ENCODE assay signal across 22 cellular contexts in genomic region chr1:166410083-166410385, GRCh38.
DNase-seq lines count a peak whose midpoint lies in the region; ATAC-seq and TF ChIP-seq lines count a peak whose summit lies in the region.
"Had no signal": no experiment of that assay in that cellular context is flagged by ENCODE, and none has a peak within 500 bp of the region (broad histone marks: within the 10 kb centered on the region; RNA-seq: fewer than 3 reads in every experiment).

No MANE protein-coding gene starts in this region.

- WGBS in endodermal cell (ENCODE audit: insufficient coverage in 1 of 2, insufficient read length in 1 of 2), 2 experiments, result 90 to 91% methylated on average over 2 to 3 of the region's 3 CpGs

- H3K4me3 Mint-ChIP-seq in endodermal cell (peak overlapping the region; percentile 13), natural killer cell (no peak overlapping the region)
- H3K4me3 Mint-ChIP-seq: CD14-positive monocyte; CD4-positive, alpha-beta memory T cell; CD4-positive, CD25-positive, alpha-beta regulatory T cell; CD8-positive, alpha-beta memory T cell had no signal

- H3K4me3 ChIP-seq in BLaER1 (no peak overlapping the region), endodermal cell (ENCODE audit: low read length) (peak overlapping the region; percentile 68), dorsolateral prefrontal cortex (no peak overlapping the region)
- no peak overlapping the region for H3K4me3 ChIP-seq in BLaER1 treated with 17β-estradiol and CSF1 and Interleukin-3, amounts not matched to agents 10 nM and 100 nM
- H3K4me3 ChIP-seq: GM12878 had no signal

- H3K9me3 ChIP-seq in BLaER1 (peaks cover 42% of the 10 kb centered on the region), endodermal cell (ENCODE audit: control insufficient read depth, low read length) (peaks cover 23% of the 10 kb centered on the region)
- peaks cover 33 to 49% (median 44%) of the 10 kb centered on the region in 11 experiments for H3K9me3 ChIP-seq in BLaER1 treated with 17β-estradiol and CSF1 and Interleukin-3, amounts not matched to agents 10 nM and 100 nM (replicated peaks in 1 of 11)
- H3K9me3 ChIP-seq: BE2C had no signal

- H3K9ac ChIP-seq in BLaER1 (no peak overlapping the region), endodermal cell (ENCODE audit: extremely low read depth, low read length, poor library complexity, severe bottlenecking) (no peak overlapping the region)
- H3K9ac ChIP-seq in BLaER1 treated with 17β-estradiol and CSF1 and Interleukin-3, amounts not matched to agents 10 nM and 100 nM, result no peak overlapping the region

- H3K27me3 ChIP-seq in BLaER1, result no peaks in the 10 kb centered on the region
- no peaks in the 10 kb centered on the region for H3K27me3 ChIP-seq in BLaER1 treated with 17β-estradiol and CSF1 and Interleukin-3, amounts not matched to agents 10 nM and 100 nM
- no peaks in the 10 kb centered on the region for H3K27me3 ChIP-seq in endodermal cell (ENCODE audit: control insufficient read depth, insufficient read depth, low read length, poor library complexity, severe bottlenecking)
- no peaks in the 10 kb centered on the region for H3K27me3 ChIP-seq in dorsolateral prefrontal cortex
- H3K27me3 ChIP-seq: BE2C had no signal

- DNase-seq in endodermal cell, result no peak
- no peak for DNase-seq in dorsolateral prefrontal cortex
- DNase-seq in natural killer cell, result no peak
- DNase-seq: 8988T; ACHN; BE2C; C1 segment of cervical spinal cord; CD4-positive, alpha-beta memory T cell; CD4-positive, CD25-positive, alpha-beta regulatory T cell; CD8-positive, alpha-beta memory T cell; COR-L47; DMS 273 treated with DMSO at 0.1 percent for 48 hours; DMS153; DMS53; DMS79; DND-41; EL; GDM1 had no signal

- no peak for ATAC-seq in natural killer cell
- ATAC-seq: GM12878 had no signal

- H3K36me3 ChIP-seq in BLaER1 (no peaks in the 10 kb centered on the region), endodermal cell (ENCODE audit: control insufficient read depth, insufficient read depth, low read length) (no peaks in the 10 kb centered on the region)
- H3K36me3 ChIP-seq in BLaER1 treated with 17β-estradiol and CSF1 and Interleukin-3, amounts not matched to agents 10 nM and 100 nM, result no peaks in the 10 kb centered on the region
- H3K36me3 ChIP-seq: BE2C had no signal

- H3K4me1 Mint-ChIP-seq in endodermal cell, result peaks cover 15% of the 10 kb centered on the region
- no peaks in the 10 kb centered on the region for H3K4me1 Mint-ChIP-seq in natural killer cell
- H3K4me1 Mint-ChIP-seq: CD14-positive monocyte; CD4-positive, alpha-beta memory T cell; CD4-positive, CD25-positive, alpha-beta regulatory T cell; CD8-positive, alpha-beta memory T cell had no signal

- H3K27ac ChIP-seq in BLaER1 (no peak overlapping the region; the same call in 1 of the 2 replicates), endodermal cell (ENCODE audit: low read depth, low read length) (no peak overlapping the region), dorsolateral prefrontal cortex (no peak overlapping the region)
- no peak overlapping the region for H3K27ac ChIP-seq in BLaER1 treated with 17β-estradiol and CSF1 and Interleukin-3, amounts not matched to agents 10 nM and 100 nM

- H3K27me3 Mint-ChIP-seq in endodermal cell (ENCODE audit: insufficient read depth) (peaks cover 16% of the 10 kb centered on the region), natural killer cell (ENCODE audit: low read depth in 2 of 2) (peaks cover 0 to 3% of the 10 kb centered on the region in 2 donors)
- H3K27me3 Mint-ChIP-seq: CD4-positive, CD25-positive, alpha-beta regulatory T cell had no signal

- H3K9me3 Mint-ChIP-seq in endodermal cell (peaks cover 64% of the 10 kb centered on the region), natural killer cell (peaks cover 10 to 18% of the 10 kb centered on the region in 2 donors)

- peaks cover 6% of the 10 kb centered on the region for H3K36me3 Mint-ChIP-seq in endodermal cell (ENCODE audit: low read depth)
- H3K36me3 Mint-ChIP-seq in natural killer cell, result peaks cover 14% of the 10 kb centered on the region
- H3K36me3 Mint-ChIP-seq: CD14-positive monocyte; CD4-positive, alpha-beta memory T cell; CD4-positive, CD25-positive, alpha-beta regulatory T cell; CD8-positive, alpha-beta memory T cell had no signal

- peak overlapping the region; percentile 52 for H3K27ac Mint-ChIP-seq in endodermal cell
- no peak overlapping the region for H3K27ac Mint-ChIP-seq in natural killer cell
- H3K27ac Mint-ChIP-seq: CD14-positive monocyte; CD4-positive, alpha-beta memory T cell; CD4-positive, CD25-positive, alpha-beta regulatory T cell had no signal

- H3K4me1 ChIP-seq in BLaER1 (peaks cover 21% of the 10 kb centered on the region), endodermal cell (ENCODE audit: control insufficient read depth, insufficient read depth, low read length) (peaks cover 5% of the 10 kb centered on the region)
- H3K4me1 ChIP-seq in BLaER1 treated with 17β-estradiol and CSF1 and Interleukin-3, amounts not matched to agents 10 nM and 100 nM, result peaks cover 0 to 21% (median 15%) of the 10 kb centered on the region in 10 experiments; a peak in 10 of 20 replicates
- H3K4me1 ChIP-seq: BE2C had no signal

- H4K20me1 ChIP-seq in BLaER1, result no peaks in the 10 kb centered on the region
- no peaks in the 10 kb centered on the region for H4K20me1 ChIP-seq in BLaER1 treated with 17β-estradiol and CSF1 and Interleukin-3, amounts not matched to agents 10 nM and 100 nM

- no peak for TF ChIP-seq CTCF in endodermal cell (conservative IDR thresholded peaks at IDR 0.05)
- no peak for TF ChIP-seq CTCF in dorsolateral prefrontal cortex (IDR thresholded peaks at IDR 0.05 in 54 of 56, conservative IDR thresholded peaks at IDR 0.05 in 2 of 56; ENCODE audit: low read depth in 1 of 56, partially characterized antibody in 56 of 56)
- TF ChIP-seq CTCF in natural killer cell (IDR thresholded peaks at IDR 0.05), result no peak

- peak overlapping the region; percentile 31 for H3K4me2 ChIP-seq in BLaER1
- peak overlapping the region in 7 of 11 experiments; percentile 27 to 59 (median 50); a peak in 12 of 22 replicates for H3K4me2 ChIP-seq in BLaER1 treated with 17β-estradiol and CSF1 and Interleukin-3, amounts not matched to agents 10 nM and 100 nM

- intact Hi-C loops in dorsolateral prefrontal cortex (cut with DNase I) (no loop called here), natural killer cell (cut with micrococcal nuclease) (no loop called here)
